30 cellular contexts compared by ENCODE assay signal in genomic region chr17:65340401-65340800, GRCh38.
"Had no signal": no experiment of that assay in that cellular context is flagged by ENCODE, and none has a peak within 500 bp of the region (broad histone marks: within the 10 kb centered on the region; RNA-seq: fewer than 3 reads in every experiment).

No MANE protein-coding gene starts in this region.

- H3K27me3 ChIP-seq: ascending aorta, cardiac muscle cell, colonic mucosa had no signal

- ATAC-seq: activated CD8-positive, alpha-beta memory T cell treated with anti-CD3 and anti-CD28 coated beads, Interleukin-2, amount 10 ng/mL, durations not matched to agents 7 days and 5 days; activated CD8-positive, alpha-beta T cell treated with anti-CD3 and anti-CD28 coated beads for 36 hours; activated naive CD8-positive, alpha-beta T cell treated with anti-CD3 and anti-CD28 coated beads, Interleukin-2, amount 50 U/mL, for 24 hours had no signal

- H3K4me3 ChIP-seq: ascending aorta, cardiac muscle cell, colonic mucosa had no signal

- H3K27ac ChIP-seq: ascending aorta, cardiac muscle cell, colonic mucosa, VCaP had no signal

- DNase-seq: activated B cell treated with CpG ODN at 0.5 μM for 24 hours; activated CD4-positive, alpha-beta memory T cell treated with anti-CD3 and anti-CD28 coated beads for 36 hours; activated CD4-positive, alpha-beta T cell treated with anti-CD3 and anti-CD28 coated beads for 4 hours; activated CD4-positive, alpha-beta T cell treated with anti-CD3 and anti-CD28 coated beads, Interleukin-2, amount 10 ng/mL, durations not matched to agents 24 days and 14 days; activated CD4-positive, alpha-beta T cell treated with anti-CD3 and anti-CD28 coated beads, Interleukin-2, amount 50 U/mL, for 1 hour; activated CD4-positive, alpha-beta T cell treated with anti-CD3 and anti-CD28 coated beads, Interleukin-2, amount 50 U/mL, for 4 hours; activated CD4-positive, CD25-positive, alpha-beta regulatory T cell treated with anti-CD3 and anti-CD28 coated beads, Interleukin-2, amount 50 U/mL, for 72 hours; activated CD8-positive, alpha-beta memory T cell treated with anti-CD3 and anti-CD28 coated beads, Interleukin-2, amount 10 ng/mL, durations not matched to agents 7 days and 5 days; activated CD8-positive, alpha-beta memory T cell treated with anti-CD3 and anti-CD28 coated beads, Interleukin-2, amount 50 U/mL, for 48 hours; activated CD8-positive, alpha-beta T cell treated with anti-CD3 and anti-CD28 coated beads for 36 hours; activated effector memory CD4-positive, alpha-beta T cell treated with Interleukin-2 at 50 U/mL for 16 hours; activated gamma-delta T cell; activated naive CD4-positive, alpha-beta T cell treated with anti-CD3 and anti-CD28 coated beads, Interleukin-2, amount 10 ng/mL, durations not matched to agents 7 days and 5 days; activated naive CD4-positive, alpha-beta T cell treated with Interleukin-2 at 50 U/mL for 16 hours; activated naive CD8-positive, alpha-beta T cell treated with anti-CD3 and anti-CD28 coated beads, Interleukin-2, amount 10 ng/mL, durations not matched to agents 7 days and 5 days; activated naive CD8-positive, alpha-beta T cell treated with anti-CD3 and anti-CD28 coated beads, Interleukin-2, amount 50 U/mL, for 24 hours; activated T-cell treated with anti-CD3 and anti-CD28 coated beads, Interleukin-2, amount 50 U/mL, for 24 hours; activated T-cell treated with anti-CD3 and anti-CD28 coated beads, Interleukin-2, amount 50 U/mL, for 48 hours; amygdala; anterior cingulate cortex; caudate nucleus; cerebellar nuclear complex; colonic mucosa; T-helper 2 cell; T-helper 9 cell had no signal

- FAIRE-seq: bronchial epithelial cell, TTC549 had no signal

- H3K9me3 ChIP-seq: colonic mucosa had no signal

- H3K36me3 ChIP-seq: ascending aorta, cardiac muscle cell, colonic mucosa had no signal

- H3K4me1 ChIP-seq: ascending aorta, colonic mucosa had no signal
